In genomic region chr17:80396680-80397387, GRCh38 we compare ENCODE assay signal across 2 cellular contexts.
TF ChIP-seq lines count a peak whose summit lies in the region.

No MANE protein-coding gene starts in this region.

TF ChIP-seq in SK-N-SH treated with all-trans-retinoic acid at 6 μM for 48 hours, 23 proteins besides CTCF, POLR2A, EP300 and RAD21 (continued from another document):
- TF ChIP-seq ZNF565 (CRISPR knock-in tag; conservative IDR thresholded peaks at IDR 0.05; ENCODE audit: low read depth): no peak
- no peak for TF ChIP-seq CREB5 (CRISPR knock-in tag; IDR thresholded peaks at IDR 0.05; ENCODE audit: low read depth)
TF ChIP-seq in SK-N-SH treated with all-trans-retinoic acid at 6 μM for 48 hours: peak in this region for 0.

TF ChIP-seq in SK-N-SH, 30 proteins besides CTCF, POLR2A, EP300 and RAD21 (continued from another document):
- TF ChIP-seq PBX3 (IDR thresholded peaks at IDR 0.05) (no peak), NRF1 (IDR thresholded peaks at IDR 0.05; ENCODE audit: low read depth, low read length) (no peak), CHD2 (IDR thresholded peaks at IDR 0.05; ENCODE audit: low read length, partially characterized antibody) (no peak), RCOR1 (IDR thresholded peaks at IDR 0.05; ENCODE audit: low read length) (no peak), TCF12 (IDR thresholded peaks at IDR 0.05) (no peak), MEF2A (IDR thresholded peaks at IDR 0.05; ENCODE audit: borderline replicate concordance, low read depth) (no peak), EZH2phosphoT487 (IDR thresholded peaks at IDR 0.05; ENCODE audit: borderline replicate concordance, low read depth) (no peak), MAX (IDR thresholded peaks at IDR 0.05; ENCODE audit: low read depth) (no peak)
